ENCODE assay signal across 26 cellular contexts in genomic region chr15:70539409-70539808, GRCh38.
DNase-seq lines count a peak whose midpoint lies in the region; ATAC-seq and TF ChIP-seq lines count a peak whose summit lies in the region.
"Had no signal": no experiment of that assay in that cellular context is flagged by ENCODE, and none has a peak within 500 bp of the region (broad histone marks: within the 10 kb centered on the region; RNA-seq: fewer than 3 reads in every experiment).

No MANE protein-coding gene starts in this region.

- no peak overlapping the region for H3K27ac Mint-ChIP-seq in activated CD8-positive, alpha-beta memory T cell treated with anti-CD3 and anti-CD28 coated beads, Interleukin-2, amount 10 ng/mL, durations not matched to agents 7 days and 5 days
- H3K27ac Mint-ChIP-seq in activated naive CD4-positive, alpha-beta T cell treated with anti-CD3 and anti-CD28 coated beads, Interleukin-2, amount 50 U/mL, for 72 hours = no peak overlapping the region
- H3K27ac Mint-ChIP-seq: CD4-positive, alpha-beta T cell; HFFc6 had no signal

- H3K4me3 ChIP-seq in GM12865 (ENCODE audit: low read depth, low read length) (no peak overlapping the region), spleen (no peak overlapping the region)
- H3K4me3 ChIP-seq: BLaER1, GM23248, K562, SJSA1 had no signal

- peaks cover 0 to 22% (median 19%) of the 10 kb centered on the region in 6 donors for H3K4me1 ChIP-seq in spleen

- peaks cover 42% of the 10 kb centered on the region for H3K27me3 Mint-ChIP-seq in activated CD8-positive, alpha-beta memory T cell treated with anti-CD3 and anti-CD28 coated beads, Interleukin-2, amount 10 ng/mL, durations not matched to agents 7 days and 5 days
- H3K27me3 Mint-ChIP-seq: CD4-positive, alpha-beta T cell had no signal

- H3K27ac ChIP-seq in spleen = no peak overlapping the region
- H3K27ac ChIP-seq: BLaER1, GM23248, SJSA1 had no signal

- intact Hi-C loops in spleen (cut with DNase I; ENCODE audit: low total_unique reads) = no loop called here

- H3K36me3 Mint-ChIP-seq in activated CD8-positive, alpha-beta memory T cell treated with anti-CD3 and anti-CD28 coated beads, Interleukin-2, amount 10 ng/mL, durations not matched to agents 7 days and 5 days = no peaks in the 10 kb centered on the region
- H3K36me3 Mint-ChIP-seq in activated naive CD4-positive, alpha-beta T cell treated with anti-CD3 and anti-CD28 coated beads, Interleukin-2, amount 50 U/mL, for 72 hours = peaks cover 0 to 9% of the 10 kb centered on the region in 2 donors

- no peak for ATAC-seq in activated CD8-positive, alpha-beta memory T cell treated with anti-CD3 and anti-CD28 coated beads, Interleukin-2, amount 10 ng/mL, durations not matched to agents 7 days and 5 days
- ATAC-seq in activated naive CD4-positive, alpha-beta T cell treated with anti-CD3 and anti-CD28 coated beads, Interleukin-2, amount 50 U/mL, for 72 hours = no peak
- ATAC-seq: K562, PC-3 had no signal

- DNase-seq in activated CD8-positive, alpha-beta memory T cell treated with anti-CD3 and anti-CD28 coated beads, Interleukin-2, amount 10 ng/mL, durations not matched to agents 7 days and 5 days = peak; percentile 19
- no peak for DNase-seq in activated CD8-positive, alpha-beta memory T cell treated with anti-CD3 and anti-CD28 coated beads, Interleukin-2, amount 50 U/mL, for 48 hours
- DNase-seq in GM12865 (ENCODE audit: low read depth) (peak; percentile 21), islet precursor cell (peak; percentile 26), spleen (peak; percentile 20), NCI-H1417 (lab: John Stamatoyannopoulos, UW) (no peak)
- DNase-seq in activated naive CD4-positive, alpha-beta T cell treated with anti-CD3 and anti-CD28 coated beads, Interleukin-2, amount 50 U/mL, for 72 hours (ENCODE audit: low spot score in 2 of 2) = no peak
- DNase-seq: 8988T; ACHN; CD4-positive, alpha-beta T cell; GM23248; H7; HFFc6; Kasumi-1; NCI-H1105 treated with DMSO at 0.1 percent for 48 hours; NCI-H1694; NCI-H2029 treated with DMSO at 0.1 percent for 48 hours; NCI-H446 treated with DMSO at 0.1 percent for 48 hours; NCI-H526; NCI-H82; NK-92 treated with Interleukin-12 subunit alpha and Interleukin-12 subunit beta, amount 100 ng/mL, for 24 hours; PC-3; Right ventricle myocardium superior had no signal

- TF ChIP-seq CTCF in GM12865 (IDR thresholded peaks at IDR 0.05; ENCODE audit: insufficient read depth, low read depth, low read length, missing control alignments) (no peak), spleen (IDR thresholded peaks at IDR 0.05 in 8 of 11, conservative IDR thresholded peaks at IDR 0.05 in 3 of 11) (no peak)

- H3K36me3 ChIP-seq in spleen = no peaks in the 10 kb centered on the region
- H3K36me3 ChIP-seq: BLaER1, SJSA1 had no signal

- CTCF ChIA-PET in activated CD8-positive, alpha-beta memory T cell treated with anti-CD3 and anti-CD28 coated beads, Interleukin-2, amount 10 ng/mL, durations not matched to agents 7 days and 5 days (lab: Charles Lee) = no interaction called here

- 78 to 92% (median 83%) methylated on average over 5 of the region's 5 CpGs for WGBS in spleen, 5 donors

- H3K4me3 Mint-ChIP-seq in activated CD8-positive, alpha-beta memory T cell treated with anti-CD3 and anti-CD28 coated beads, Interleukin-2, amount 10 ng/mL, durations not matched to agents 7 days and 5 days = no peak overlapping the region
- H3K4me3 Mint-ChIP-seq: CD4-positive, alpha-beta T cell; HFFc6 had no signal

- H3K4me1 Mint-ChIP-seq in activated CD8-positive, alpha-beta memory T cell treated with anti-CD3 and anti-CD28 coated beads, Interleukin-2, amount 10 ng/mL, durations not matched to agents 7 days and 5 days = peaks cover 23% of the 10 kb centered on the region

- TF ChIP-seq POLR2A in spleen (IDR thresholded peaks at IDR 0.05) = no peak

- H3K9me3 ChIP-seq in spleen = no peaks in the 10 kb centered on the region
- H3K9me3 ChIP-seq: BLaER1, SJSA1 had no signal

- peaks cover 0 to 4% (median 0%) of the 10 kb centered on the region in 7 donors for H3K27me3 ChIP-seq in spleen (replicated peaks in 1 of 7)
- H3K27me3 ChIP-seq: BLaER1 had no signal

- no peaks in the 10 kb centered on the region for H3K9me3 Mint-ChIP-seq in activated CD8-positive, alpha-beta memory T cell treated with anti-CD3 and anti-CD28 coated beads, Interleukin-2, amount 10 ng/mL, durations not matched to agents 7 days and 5 days (ENCODE audit: low read depth)
- H3K9me3 Mint-ChIP-seq in activated naive CD4-positive, alpha-beta T cell treated with anti-CD3 and anti-CD28 coated beads, Interleukin-2, amount 50 U/mL, for 72 hours = no peaks in the 10 kb centered on the region
- H3K9me3 Mint-ChIP-seq: CD4-positive, alpha-beta T cell; HFFc6 had no signal

Comparison
In these comparisons a context has a peak if more than half of its experiments do, and no peak if none do; other contexts are left out.
1. DNase-seq: peak in activated CD8-positive, alpha-beta memory T cell treated with anti-CD3 and anti-CD28 coated beads, Interleukin-2, amount 10 ng/mL, durations not matched to agents 7 days and 5 days (single experiment), GM12865 (single experiment), islet precursor cell (single experiment) and spleen (single experiment); none in activated CD8-positive, alpha-beta memory T cell treated with anti-CD3 and anti-CD28 coated beads, Interleukin-2, amount 50 U/mL, for 48 hours (single experiment), NCI-H1417 (0 of 3) and activated naive CD4-positive, alpha-beta T cell treated with anti-CD3 and anti-CD28 coated beads, Interleukin-2, amount 50 U/mL, for 72 hours (0 of 2).